Comparison of ENCODE assay signal across 19 cellular contexts in genomic region chr6:21132856-21133610, GRCh38.
A peak's percentile ranks its signal among the peaks of the same experiment; 100 is the strongest.
DNase-seq lines count a peak whose midpoint lies in the region; ATAC-seq, FAIRE-seq and TF ChIP-seq lines count a peak whose summit lies in the region.
"Had no signal": no experiment of that assay in that cellular context is flagged by ENCODE, and none has a peak within 500 bp of the region (broad histone marks: within the 10 kb centered on the region; RNA-seq: fewer than 3 reads in every experiment).

No MANE protein-coding gene starts in this region.

- H4K20me1 ChIP-seq in neural cell (ENCODE audit: insufficient read depth), result no peaks in the 10 kb centered on the region

- H3K9me2 ChIP-seq in neural cell (ENCODE audit: insufficient read depth, low read length), result no peaks in the 10 kb centered on the region

- no peaks in the 10 kb centered on the region for H3K79me2 ChIP-seq in neural cell (replicated peaks; ENCODE audit: insufficient read depth, low read length)

- H3K27ac ChIP-seq in ectodermal cell (ENCODE audit: insufficient read depth, low read depth, low read length, poor library complexity, severe bottlenecking) (peak overlapping the region; percentile 66), neural cell (ENCODE audit: low read length) (peak overlapping the region; percentile 16), kidney (ENCODE audit: low read depth in 2 of 2, low read length in 2 of 2) (no peak overlapping the region)
- H3K27ac ChIP-seq in effector memory CD4-positive, alpha-beta T cell (ENCODE audit: insufficient read depth, low read length, poor library complexity, severe bottlenecking), result no peak overlapping the region
- H3K27ac ChIP-seq: C4-2B, SJSA1, suprapubic skin had no signal

- H3K36me3 ChIP-seq in ectodermal cell (ENCODE audit: control insufficient read depth, insufficient read depth, low read length), result no peaks in the 10 kb centered on the region
- no peaks in the 10 kb centered on the region for H3K36me3 ChIP-seq in neural cell (ENCODE audit: insufficient read depth, low read length)
- H3K36me3 ChIP-seq in kidney (ENCODE audit: control insufficient read depth in 1 of 2, insufficient read depth in 2 of 2, low read length in 2 of 2), result no peaks in the 10 kb centered on the region
- no peaks in the 10 kb centered on the region for H3K36me3 ChIP-seq in effector memory CD4-positive, alpha-beta T cell (ENCODE audit: control insufficient read depth, insufficient read depth, low read length)
- H3K36me3 ChIP-seq: SJSA1, suprapubic skin had no signal

- TF ChIP-seq EP300 in neural cell (conservative IDR thresholded peaks at IDR 0.05; ENCODE audit: poor library complexity, severe bottlenecking), result peak; percentile 32

- FAIRE-seq in kidney (lab: Jason Lieb, UNC), result no peak
- FAIRE-seq: colon had no signal

- H3K27me3 ChIP-seq in ectodermal cell (ENCODE audit: control insufficient read depth, insufficient read depth, low read length, poor library complexity, severe bottlenecking) (no peaks in the 10 kb centered on the region), neural cell (ENCODE audit: insufficient read depth, low read depth, low read length) (no peaks in the 10 kb centered on the region)
- no peaks in the 10 kb centered on the region for H3K27me3 ChIP-seq in effector memory CD4-positive, alpha-beta T cell (replicated peaks; ENCODE audit: control insufficient read depth, insufficient read depth, low read length, poor library complexity, severe bottlenecking)
- H3K27me3 ChIP-seq: SJSA1, suprapubic skin had no signal

- H3K9me3 ChIP-seq in ectodermal cell (ENCODE audit: control insufficient read depth, low read length), result no peaks in the 10 kb centered on the region
- no peaks in the 10 kb centered on the region for H3K9me3 ChIP-seq in neural cell (ENCODE audit: low read length)
- no peaks in the 10 kb centered on the region for H3K9me3 ChIP-seq in kidney (ENCODE audit: control insufficient read depth in 1 of 2, low read length in 2 of 2)
- H3K9me3 ChIP-seq in effector memory CD4-positive, alpha-beta T cell (ENCODE audit: control insufficient read depth, low read length), result no peaks in the 10 kb centered on the region
- H3K9me3 ChIP-seq: SJSA1, suprapubic skin had no signal

- no peak overlapping the region for H2AFZ ChIP-seq in neural cell (ENCODE audit: low read depth, low read length)

- no peak for TF ChIP-seq RAD21 in neural cell (conservative IDR thresholded peaks at IDR 0.05)

- H3K9ac ChIP-seq in neural cell (ENCODE audit: low read length), result no peak overlapping the region
- no peak overlapping the region for H3K9ac ChIP-seq in kidney (ENCODE audit: low read length in 2 of 2)

- H3K4me3 ChIP-seq in ectodermal cell (ENCODE audit: insufficient read depth, low read depth, low read length) (no peak overlapping the region), neural cell (ENCODE audit: low read length) (peak overlapping the region; percentile 25), kidney (ENCODE audit: low read length in 2 of 2) (no peak overlapping the region)
- H3K4me3 ChIP-seq in effector memory CD4-positive, alpha-beta T cell (ENCODE audit: insufficient read depth, low read depth, low read length, poor library complexity, severe bottlenecking), result no peak overlapping the region
- H3K4me3 ChIP-seq: SJSA1, suprapubic skin had no signal

- H3K4me1 ChIP-seq in ectodermal cell (ENCODE audit: control insufficient read depth, insufficient read depth, low read length) (peaks cover 25% of the 10 kb centered on the region), kidney (ENCODE audit: control insufficient read depth in 1 of 2, insufficient read depth in 1 of 2, low read depth in 1 of 2, low read length in 2 of 2) (no peaks in the 10 kb centered on the region)
- H3K4me1 ChIP-seq in effector memory CD4-positive, alpha-beta T cell (ENCODE audit: control insufficient read depth, insufficient read depth, low read length, poor library complexity, severe bottlenecking), result no peaks in the 10 kb centered on the region
- H3K4me1 ChIP-seq: suprapubic skin had no signal

- TF ChIP-seq CTCF in neural cell (IDR thresholded peaks at IDR 0.05; ENCODE audit: poor library complexity, severe bottlenecking) (no peak), kidney (IDR thresholded peaks at IDR 0.05; ENCODE audit: borderline replicate concordance, extremely low read depth, insufficient read depth) (no peak)

- ATAC-seq in left colon, result no peak
- ATAC-seq: esophagus mucosa had no signal

- DNase-seq in NCI-H146 (lab: John Stamatoyannopoulos, UW), result peak; percentile 55
- DNase-seq in NCI-H82 (lab: John Stamatoyannopoulos, UW), result peak; percentile 69
- DNase-seq in kidney, result no peak
- no peak for DNase-seq in left colon
- DNase-seq in NCI-H1092 treated with DMSO at 0.1 percent for 48 hours (lab: John Stamatoyannopoulos, UW), result no peak
- DNase-seq in effector memory CD4-positive, alpha-beta T cell, result no peak
- DNase-seq: activated CD4-positive, alpha-beta memory T cell treated with anti-CD3 and anti-CD28 coated beads for 36 hours; EL; HFFc6; Kasumi-1; naive B cell; stimulated activated CD4-positive, alpha-beta T cell treated with anti-CD3 and anti-CD28 coated beads, Interleukin-2, amount 100 ng/mL, for 24 hours had no signal

- H3K4me2 ChIP-seq in neural cell (ENCODE audit: low read length), result peak overlapping the region; percentile 20

- intact Hi-C loops in kidney (cut with DNase I), result no loop called here
- intact Hi-C loops in left colon (cut with DNase I, micrococcal nuclease), result no loop called here

- 66 to 68% methylated on average over 4 to 5 of the region's 5 CpGs for WGBS in ectodermal cell, 2 experiments

- H3F3A ChIP-seq in neural cell (ENCODE audit: insufficient read depth, low read length, poor library complexity, severe bottlenecking), result no peaks in the 10 kb centered on the region

TF ChIP-seq in neural cell, 6 proteins besides CTCF, POLR2A, EP300 and RAD21:
- no peak for TF ChIP-seq MXI1 (conservative IDR thresholded peaks at IDR 0.05; ENCODE audit: poor library complexity, severe bottlenecking)
- no peak for TF ChIP-seq EZH2 (IDR thresholded peaks at IDR 0.05; ENCODE audit: borderline replicate concordance, insufficient read depth, low read length, poor library complexity, severe bottlenecking)
- TF ChIP-seq REST (IDR thresholded peaks at IDR 0.05; ENCODE audit: borderline replicate concordance), result no peak
- TF ChIP-seq POLR2AphosphoS5 (IDR thresholded peaks at IDR 0.05), result no peak
- no peak for TF ChIP-seq TAF1 (IDR thresholded peaks at IDR 0.05; ENCODE audit: low read depth)
- peak; percentile 26 for TF ChIP-seq SMC3 (conservative IDR thresholded peaks at IDR 0.05; ENCODE audit: poor library complexity)
TF ChIP-seq in neural cell: peak in this region for 1.

Comparison
In these comparisons a context has a peak if more than half of its experiments do, and no peak if none do; other contexts are left out.
1. DNase-seq: peak in NCI-H146 (single experiment) and NCI-H82 (single experiment); none in kidney (single experiment), left colon (0 of 2), NCI-H1092 treated with DMSO at 0.1 percent for 48 hours (single experiment) and effector memory CD4-positive, alpha-beta T cell (0 of 3).
2. H3K27ac ChIP-seq: peak in ectodermal cell (single experiment) and neural cell (single experiment); none in kidney (0 of 2) and effector memory CD4-positive, alpha-beta T cell (single experiment).